ENCODE assay signal across 16 cellular contexts in genomic region chr9:8078641-8079140, GRCh38.
"Had no signal": no experiment of that assay in that cellular context is flagged by ENCODE, and none has a peak within 500 bp of the region (broad histone marks: within the 10 kb centered on the region; RNA-seq: fewer than 3 reads in every experiment).

No MANE protein-coding gene starts in this region.

- H3K9me3 ChIP-seq: adrenal gland, right atrium auricular region, thyroid gland had no signal

- H3K4me1 ChIP-seq: adrenal gland, right atrium auricular region, thyroid gland had no signal

- H3K27me3 ChIP-seq: adrenal gland, cardiac muscle cell, right atrium auricular region, thyroid gland had no signal

- H3K36me3 ChIP-seq: adrenal gland, cardiac muscle cell, right atrium auricular region, thyroid gland had no signal

- H3K27ac ChIP-seq: adrenal gland, cardiac muscle cell, right atrium auricular region, thyroid gland had no signal

- H3K4me3 ChIP-seq: adrenal gland, cardiac muscle cell, right atrium auricular region, thyroid gland had no signal

- DNase-seq: activated CD4-positive, alpha-beta T cell treated with anti-CD3 and anti-CD28 coated beads for 36 hours; activated CD4-positive, alpha-beta T cell treated with anti-CD3 and anti-CD28 coated beads, Interleukin-2, amount 50 U/mL, for 48 hours; activated gamma-delta T cell; adrenal gland; dermis blood vessel endothelial cell; foreskin melanocyte; kidney glomerular epithelial cell; left ventricle myocardium superior; occipital lobe; stimulated activated CD4-positive, alpha-beta T cell treated with anti-CD3 and anti-CD28 coated beads, Interleukin-2, amount 100 ng/mL, for 24 hours; stimulated activated naive CD4-positive, alpha-beta T cell treated with Interleukin-2 at 50 U/mL for 16 hours; thyroid gland had no signal

- ATAC-seq: activated CD4-positive, alpha-beta T cell treated with anti-CD3 and anti-CD28 coated beads for 36 hours; activated naive CD4-positive, alpha-beta T cell treated with anti-CD3 and anti-CD28 coated beads, Interleukin-2, amount 50 U/mL, for 72 hours; left ventricle myocardium superior; WTC11 had no signal
